10 cellular contexts compared by ENCODE assay signal in the genomic region with DNA sequence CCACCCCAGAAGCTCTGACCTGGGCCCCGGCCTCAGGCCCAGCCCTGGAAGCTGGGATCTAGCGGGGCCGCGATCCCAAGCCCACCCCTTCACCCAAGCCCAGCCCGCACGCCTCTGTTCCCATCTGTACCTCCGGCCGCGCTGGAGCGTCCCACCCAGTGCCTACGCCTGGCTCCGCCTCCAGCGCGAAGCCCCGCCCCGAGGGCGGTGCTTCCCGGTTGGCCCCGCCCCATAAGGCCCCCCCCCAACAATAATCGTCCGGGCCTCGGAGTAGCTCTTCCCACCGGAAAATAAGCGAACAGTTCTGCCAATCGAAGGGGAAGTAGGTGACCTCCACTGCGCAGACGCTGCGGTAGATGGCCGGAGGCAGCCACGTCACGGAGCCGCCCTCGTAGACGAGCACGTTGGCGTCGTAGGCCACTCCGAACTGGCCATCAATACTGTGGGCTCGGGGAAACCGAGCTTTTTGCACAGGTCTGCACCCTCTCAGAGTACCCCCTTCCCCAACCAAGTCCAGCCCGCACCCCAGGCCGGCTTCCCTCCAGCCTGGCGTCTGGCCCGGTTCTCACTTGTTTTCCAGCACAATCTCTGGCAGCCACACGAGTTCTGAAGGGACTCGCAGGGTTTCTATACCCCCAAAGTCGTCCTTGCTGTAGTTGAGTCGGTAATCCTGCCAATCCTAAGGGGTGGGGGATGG. TPM values are rescaled to one million over a fixed set of nuclear protein-coding genes. Genes with fewer than 3 reads are reported as not detected.
DNase-seq lines count a peak whose midpoint lies in the region; ATAC-seq and TF ChIP-seq lines count a peak whose summit lies in the region.
"Had no signal": no experiment of that assay in that cellular context is flagged by ENCODE, and none has a peak within 500 bp of the region (broad histone marks: within the 10 kb centered on the region; RNA-seq: fewer than 3 reads in every experiment).

No MANE protein-coding gene starts in this region.

- no peak for TF ChIP-seq CTCF in gastrocnemius medialis (IDR thresholded peaks at IDR 0.05 in 4 of 5, conservative IDR thresholded peaks at IDR 0.05 in 1 of 5)

- intact Hi-C loops in left cardiac atrium (cut with DNase I) = loop anchor here (5.0 to 10.0 kb wide), 2 partner anchors 83 to 189 kb away; a partner anchor contains a TSS
- intact Hi-C loops in gastrocnemius medialis (cut with DNase I; ENCODE audit: low total_unique reads) = no loop called here

- peak overlapping the region; percentile 18 to 59 (median 50) for H3K27ac ChIP-seq in gastrocnemius medialis

- H3K9me3 ChIP-seq in gastrocnemius medialis = no peaks in the 10 kb centered on the region

- peak in 1 of 2 donors; percentile 60 for ATAC-seq in left cardiac atrium
- peak; percentile 21 for ATAC-seq in gastrocnemius medialis
- ATAC-seq in HG03457 (IDR thresholded peaks at IDR 0.05; ENCODE audit: unreplicated experiment) = no peak
- no peak for ATAC-seq in HG02840 (IDR thresholded peaks at IDR 0.05; ENCODE audit: low FRiP score, unreplicated experiment)

- peaks cover 0 to 6% of the 10 kb centered on the region in 2 donors for H3K36me3 ChIP-seq in gastrocnemius medialis

- peak in 1 of 2 donors; percentile 56 for TF ChIP-seq POLR2A in gastrocnemius medialis (IDR thresholded peaks at IDR 0.05)

- peak overlapping the region in 1 of 4 donors; percentile 38 for H3K4me3 ChIP-seq in gastrocnemius medialis

- H3K27me3 ChIP-seq in gastrocnemius medialis = peaks cover 0 to 18% (median 4%) of the 10 kb centered on the region in 3 donors

- H3K4me1 ChIP-seq in gastrocnemius medialis = peaks cover 0 to 22% of the 10 kb centered on the region in 2 donors

- DNase-seq in ELF-1 (ENCODE audit: low read depth, low spot score) (peak; percentile 68), T-helper 9 cell (peak; percentile 27), left cardiac atrium (peak; percentile 66), gastrocnemius medialis (peak in 1 of 2 donors; percentile 35), activated gamma-delta T cell treated with Interleukin-2 at 50 U/mL for 16 hours (no peak), NCI-H1417 (lab: John Stamatoyannopoulos, UW) (no peak)

- in situ Hi-C loops in gastrocnemius medialis (cut with MboI; ENCODE audit: low sequenced_read_pairs in 4 of 4) = no loop called here

RNA-seq across cellular contexts. Expression of a gene that starts 1.1 kb away (rescaled TPM):
- 100 to 1,000 TPM in 1 of 2 donors, 10 to 100 TPM in 1; 36.8 to 118 TPM for total RNA-seq in left cardiac atrium
- 1 to 10 TPM in 1 of 4 donors, under 1 TPM in 2, not detected in 1; 0.33 to 1.9 (median 0.52) TPM for total RNA-seq in gastrocnemius medialis
- total RNA-seq: LHCN-M2 had no signal

RNA-seq across cellular contexts. Expression of a gene that starts 2.5 kb away (rescaled TPM):
- 1 to 10 TPM; 1.3 to 2.3 TPM for total RNA-seq in left cardiac atrium
- under 1 TPM in 2 of 4 donors, not detected in 2; 0.10 to 0.33 TPM for total RNA-seq in gastrocnemius medialis

RNA-seq across cellular contexts. Expression of a gene that starts 30.3 kb away (rescaled TPM):
- total RNA-seq in left cardiac atrium (under 1 TPM; 0.13 to 0.15 TPM), gastrocnemius medialis (not detected)
- total RNA-seq: LHCN-M2, pulmonary artery endothelial cell had no signal

RNA-seq across cellular contexts. Expression of a gene that starts 38.0 kb away (rescaled TPM):
- total RNA-seq in left cardiac atrium = 100 to 1,000 TPM; 166 to 175 TPM
- total RNA-seq in gastrocnemius medialis = 100 to 1,000 TPM in 2 of 4 donors, 10 to 100 TPM in 2; 52.6 to 106 (median 81.7) TPM

RNA-seq across cellular contexts. Expression of a gene that starts 38.3 kb away (rescaled TPM):
- total RNA-seq in left cardiac atrium (10 to 100 TPM; 76.2 to 95.6 TPM), gastrocnemius medialis (10 to 100 TPM; 51.2 to 99.5 (median 75.2) TPM)

Comparison
In these comparisons a context has a peak if more than half of its experiments do, and no peak if none do; other contexts are left out.
1. DNase-seq: peak in ELF-1 (single experiment), T-helper 9 cell (single experiment) and left cardiac atrium (single experiment); none in activated gamma-delta T cell treated with Interleukin-2 at 50 U/mL for 16 hours (single experiment) and NCI-H1417 (0 of 3).
2. ATAC-seq: peak in gastrocnemius medialis (2 of 2); none in HG03457 (single experiment) and HG02840 (single experiment).
3. RNA of a gene that starts 1.1 kb away (total RNA-seq): 36.8 to 118 TPM in left cardiac atrium; 0.33 to 1.9 TPM in gastrocnemius medialis; every median in the first group is over 10 times any median in the second.